Comparison of ENCODE assay signal across 1 cellular context in the genomic region with DNA sequence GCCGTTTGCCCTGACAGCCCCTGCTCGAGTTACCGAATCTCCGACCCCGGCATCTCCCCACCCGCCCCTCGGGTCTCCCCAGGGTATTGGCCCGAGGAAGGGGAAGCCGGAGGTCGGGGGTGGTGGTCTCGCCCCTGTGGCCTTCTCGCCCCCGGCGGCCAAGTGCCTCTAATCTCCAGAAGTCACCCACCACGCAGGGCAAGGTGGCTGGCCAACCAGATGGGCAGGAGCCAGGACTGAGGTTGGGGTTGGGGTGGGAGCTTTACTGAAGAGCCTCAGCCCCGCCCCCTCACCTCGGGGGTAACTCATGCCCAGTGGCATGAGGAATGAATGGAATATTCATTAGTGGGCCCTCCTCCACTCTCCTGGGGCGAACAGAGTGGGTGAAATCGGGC.
TF ChIP-seq lines count a peak whose summit lies in the region.

No MANE protein-coding gene starts in this region.

TF ChIP-seq in endothelial cell of umbilical vein, 7 proteins besides CTCF, POLR2A, EP300 and RAD21:
- no peak for TF ChIP-seq MYC (IDR thresholded peaks at IDR 0.05; ENCODE audit: low read depth, low read length)
- no peak for TF ChIP-seq FOS (IDR thresholded peaks at IDR 0.05; ENCODE audit: borderline replicate concordance, insufficient read depth, low read length)
